Comparison of ENCODE assay signal across 14 cellular contexts in the genomic region with DNA sequence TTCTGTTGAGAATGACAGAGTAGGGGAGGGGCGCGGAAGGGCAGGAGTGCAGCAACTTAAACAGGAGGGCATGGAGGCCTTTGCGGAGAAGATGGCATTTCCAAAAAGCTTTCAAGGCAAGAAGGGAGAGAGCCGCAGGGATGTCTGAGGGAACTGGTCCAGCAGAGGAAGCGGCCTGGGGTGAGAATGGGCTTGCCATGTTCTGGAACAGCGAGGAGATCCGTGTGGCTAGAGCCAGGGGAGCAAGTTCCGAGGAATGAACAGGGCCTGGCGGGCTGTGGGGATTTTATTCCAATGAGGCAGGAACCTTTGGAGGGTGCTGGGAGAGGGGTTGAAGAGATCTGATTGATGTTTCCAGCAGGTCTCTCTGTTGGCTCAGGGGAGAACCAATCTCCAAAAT.
"Had no signal": no experiment of that assay in that cellular context is flagged by ENCODE, and none has a peak within 500 bp of the region (broad histone marks: within the 10 kb centered on the region; RNA-seq: fewer than 3 reads in every experiment).

No MANE protein-coding gene starts in this region.

- DNase-seq: activated CD4-positive, alpha-beta memory T cell treated with anti-CD3 and anti-CD28 coated beads, Interleukin-2, amount 10 ng/mL, durations not matched to agents 7 days and 5 days; activated naive CD4-positive, alpha-beta T cell treated with Interleukin-2 at 50 U/mL for 16 hours; amygdala; body of pancreas; caudate nucleus; cortex of kidney; effector CD8-positive, alpha-beta T cell; foreskin fibroblast; hypothalamus; kidney glomerular epithelial cell; mesendoderm; ovary; stimulated activated CD4-positive, alpha-beta T cell treated with anti-CD3 and anti-CD28 coated beads, Interleukin-2, amount 100 ng/mL, for 24 hours; transverse colon had no signal

- H3K9me3 Mint-ChIP-seq: activated CD4-positive, alpha-beta memory T cell treated with anti-CD3 and anti-CD28 coated beads, Interleukin-2, amount 10 ng/mL, durations not matched to agents 7 days and 5 days had no signal

- H3K4me3 ChIP-seq: body of pancreas, ovary, transverse colon had no signal

- H3K27me3 Mint-ChIP-seq: activated CD4-positive, alpha-beta memory T cell treated with anti-CD3 and anti-CD28 coated beads, Interleukin-2, amount 10 ng/mL, durations not matched to agents 7 days and 5 days had no signal

- ATAC-seq: body of pancreas had no signal

- H3K36me3 ChIP-seq: ovary, transverse colon had no signal

- H3K9me3 ChIP-seq: body of pancreas, ovary, transverse colon had no signal

- H3K27ac ChIP-seq: body of pancreas, ovary, transverse colon had no signal

- H3K27ac Mint-ChIP-seq: activated CD4-positive, alpha-beta memory T cell treated with anti-CD3 and anti-CD28 coated beads, Interleukin-2, amount 10 ng/mL, durations not matched to agents 7 days and 5 days had no signal

- H3K4me1 ChIP-seq: body of pancreas had no signal

- H3K4me3 Mint-ChIP-seq: activated CD4-positive, alpha-beta memory T cell treated with anti-CD3 and anti-CD28 coated beads, Interleukin-2, amount 10 ng/mL, durations not matched to agents 7 days and 5 days had no signal

- H3K27me3 ChIP-seq: body of pancreas, ovary, transverse colon had no signal
